In the genomic region with DNA sequence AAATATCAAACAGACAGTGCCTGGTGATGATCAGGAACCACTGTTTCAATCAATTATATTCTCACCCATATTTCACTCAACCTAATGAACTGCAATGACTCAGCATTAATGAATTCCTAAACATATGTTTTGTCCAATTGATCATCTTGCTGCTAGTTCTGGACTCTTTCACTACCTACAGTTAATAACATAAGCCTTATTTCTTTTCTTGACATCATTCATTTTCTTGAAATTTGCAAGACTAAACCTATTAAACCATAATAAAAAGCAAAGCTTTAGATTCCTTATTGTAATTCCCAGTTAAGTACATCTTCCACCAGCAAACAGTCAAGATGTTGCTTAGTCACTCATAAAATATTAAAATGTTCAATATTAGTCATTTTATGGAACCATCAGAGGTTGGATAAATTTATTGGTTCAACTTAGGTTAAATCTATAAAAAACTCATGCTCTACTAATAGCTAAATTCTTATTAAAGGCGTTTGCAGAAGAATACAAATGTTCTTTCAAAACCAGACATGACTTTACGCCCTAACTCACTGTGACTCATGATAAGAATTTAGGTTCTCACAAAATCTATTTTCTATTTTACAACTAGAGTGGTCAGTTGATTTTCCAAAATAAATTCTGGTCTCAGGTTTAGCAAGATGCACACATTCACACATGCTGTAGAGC, we compare ENCODE assay signal across 14 cellular contexts.
DNase-seq lines count a peak whose midpoint lies in the region; ATAC-seq and TF ChIP-seq lines count a peak whose summit lies in the region.
"Had no signal": no experiment of that assay in that cellular context is flagged by ENCODE, and none has a peak within 500 bp of the region (broad histone marks: within the 10 kb centered on the region; RNA-seq: fewer than 3 reads in every experiment).

No MANE protein-coding gene starts in this region.

- intact Hi-C loops in natural killer cell (cut with micrococcal nuclease), result no loop called here
- intact Hi-C loops in sciatic nerve (cut with DNase I), result no loop called here

- no peaks in the 10 kb centered on the region for H3K36me3 ChIP-seq in GM23248 (ENCODE audit: low read depth)
- H3K36me3 ChIP-seq: ovary, suprapubic skin had no signal

- TF ChIP-seq CTCF in natural killer cell (IDR thresholded peaks at IDR 0.05), result no peak

- H3K4me3 ChIP-seq in GM23248, result peak overlapping the region; percentile 55
- H3K4me3 ChIP-seq: ovary, suprapubic skin had no signal

- peaks cover 3% of the 10 kb centered on the region for H3K9me3 Mint-ChIP-seq in natural killer cell treated with Interleukin-12 subunit alpha and Interleukin-12 subunit beta and Interleukin-15 and Interleukin-18, amount 100 ng/mL, for 72 hours
- no peaks in the 10 kb centered on the region for H3K9me3 Mint-ChIP-seq in natural killer cell
- H3K9me3 Mint-ChIP-seq in activated naive CD8-positive, alpha-beta T cell treated with anti-CD3 and anti-CD28 coated beads, Interleukin-2, amount 10 ng/mL, durations not matched to agents 7 days and 5 days, result peaks cover 9% of the 10 kb centered on the region
- peaks cover 19 to 29% of the 10 kb centered on the region in 2 donors for H3K9me3 Mint-ChIP-seq in stimulated activated naive CD8-positive, alpha-beta T cell treated with anti-CD3 and anti-CD28 coated beads, Interleukin-15, amount 100 ng/mL, for 72 hours

- ATAC-seq in natural killer cell treated with Interleukin-12 subunit alpha and Interleukin-12 subunit beta and Interleukin-15 and Interleukin-18, amount 100 ng/mL, for 72 hours, result peak in 1 of 2 donors; percentile 50
- ATAC-seq in natural killer cell (no peak), sciatic nerve (no peak)
- no peak for ATAC-seq in activated naive CD8-positive, alpha-beta T cell treated with anti-CD3 and anti-CD28 coated beads, Interleukin-2, amount 10 ng/mL, durations not matched to agents 7 days and 5 days (ENCODE audit: low read depth)
- peak; percentile 63 for ATAC-seq in stimulated activated naive CD8-positive, alpha-beta T cell treated with anti-CD3 and anti-CD28 coated beads, Interleukin-15, amount 100 ng/mL, for 72 hours

- peaks cover 22% of the 10 kb centered on the region for H3K4me1 ChIP-seq in GM23248 (ENCODE audit: insufficient read depth)
- H3K4me1 ChIP-seq: suprapubic skin had no signal

- peaks cover 16% of the 10 kb centered on the region for H3K36me3 Mint-ChIP-seq in natural killer cell treated with Interleukin-12 subunit alpha and Interleukin-12 subunit beta and Interleukin-15 and Interleukin-18, amount 100 ng/mL, for 72 hours
- H3K36me3 Mint-ChIP-seq in natural killer cell, result no peaks in the 10 kb centered on the region
- H3K36me3 Mint-ChIP-seq in activated naive CD8-positive, alpha-beta T cell treated with anti-CD3 and anti-CD28 coated beads, Interleukin-2, amount 10 ng/mL, durations not matched to agents 7 days and 5 days, result peaks cover 36% of the 10 kb centered on the region

- H3K9me3 ChIP-seq in GM23248 (ENCODE audit: low read depth), result no peaks in the 10 kb centered on the region
- H3K9me3 ChIP-seq: ovary, suprapubic skin had no signal

- POLR2A ChIA-PET in activated naive CD8-positive, alpha-beta T cell treated with anti-CD3 and anti-CD28 coated beads, Interleukin-2, amount 10 ng/mL, durations not matched to agents 7 days and 5 days (lab: Charles Lee), result interaction anchor here (1.1 to 1.6 kb wide), 2 partner anchors 43 to 85 kb away, joined by 3 read pairs; no protein-coding TSS in a partner anchor

- H3K27ac ChIP-seq in GM23248, result peak overlapping the region; percentile 78
- H3K27ac ChIP-seq: ovary, suprapubic skin had no signal

- in situ Hi-C loops in GM23248 (cut with MboI), result no loop called here

- peak overlapping the region; percentile 25 for H3K4me3 Mint-ChIP-seq in natural killer cell treated with Interleukin-12 subunit alpha and Interleukin-12 subunit beta and Interleukin-15 and Interleukin-18, amount 100 ng/mL, for 72 hours
- H3K4me3 Mint-ChIP-seq in natural killer cell, result no peak overlapping the region
- peak overlapping the region; percentile 68 for H3K4me3 Mint-ChIP-seq in activated naive CD8-positive, alpha-beta T cell treated with anti-CD3 and anti-CD28 coated beads, Interleukin-2, amount 10 ng/mL, durations not matched to agents 7 days and 5 days
- H3K4me3 Mint-ChIP-seq in stimulated activated naive CD8-positive, alpha-beta T cell treated with anti-CD3 and anti-CD28 coated beads, Interleukin-15, amount 100 ng/mL, for 72 hours, result peak overlapping the region; percentile 67 to 78

- H3K4me1 Mint-ChIP-seq in natural killer cell treated with Interleukin-12 subunit alpha and Interleukin-12 subunit beta and Interleukin-15 and Interleukin-18, amount 100 ng/mL, for 72 hours (ENCODE audit: low read depth in 2 of 2), result peaks cover 27 to 53% of the 10 kb centered on the region in 2 donors
- peaks cover 11 to 12% of the 10 kb centered on the region in 2 donors for H3K4me1 Mint-ChIP-seq in natural killer cell
- peaks cover 36% of the 10 kb centered on the region for H3K4me1 Mint-ChIP-seq in activated naive CD8-positive, alpha-beta T cell treated with anti-CD3 and anti-CD28 coated beads, Interleukin-2, amount 10 ng/mL, durations not matched to agents 7 days and 5 days
- peaks cover 84% of the 10 kb centered on the region for H3K4me1 Mint-ChIP-seq in stimulated activated naive CD8-positive, alpha-beta T cell treated with anti-CD3 and anti-CD28 coated beads, Interleukin-15, amount 100 ng/mL, for 72 hours

- peak overlapping the region; percentile 78 for H3K4me2 ChIP-seq in GM23248 (ENCODE audit: unreplicated experiment)

- H3K9ac ChIP-seq in GM23248, result peak overlapping the region; percentile 35

- no peaks in the 10 kb centered on the region for H3K79me2 ChIP-seq in GM23248 (ENCODE audit: insufficient read depth)

- H4K20me1 ChIP-seq in GM23248 (ENCODE audit: insufficient read depth), result no peaks in the 10 kb centered on the region

- H3K9me2 ChIP-seq in GM23248 (ENCODE audit: insufficient read depth), result no peaks in the 10 kb centered on the region

- H3K27me3 ChIP-seq in GM23248 (replicated peaks; ENCODE audit: insufficient read depth), result no peaks in the 10 kb centered on the region
- H3K27me3 ChIP-seq: ovary, suprapubic skin had no signal

- peaks cover 0 to 6% of the 10 kb centered on the region in 2 donors for H3K27me3 Mint-ChIP-seq in natural killer cell treated with Interleukin-12 subunit alpha and Interleukin-12 subunit beta and Interleukin-15 and Interleukin-18, amount 100 ng/mL, for 72 hours
- peaks cover 0 to 8% of the 10 kb centered on the region in 2 donors for H3K27me3 Mint-ChIP-seq in natural killer cell (ENCODE audit: low read depth in 2 of 2)
- H3K27me3 Mint-ChIP-seq in activated naive CD8-positive, alpha-beta T cell treated with anti-CD3 and anti-CD28 coated beads, Interleukin-2, amount 10 ng/mL, durations not matched to agents 7 days and 5 days, result no peaks in the 10 kb centered on the region
- no peaks in the 10 kb centered on the region for H3K27me3 Mint-ChIP-seq in stimulated activated naive CD8-positive, alpha-beta T cell treated with anti-CD3 and anti-CD28 coated beads, Interleukin-15, amount 100 ng/mL, for 72 hours

- H3K27ac Mint-ChIP-seq in natural killer cell treated with Interleukin-12 subunit alpha and Interleukin-12 subunit beta and Interleukin-15 and Interleukin-18, amount 100 ng/mL, for 72 hours, result peak overlapping the region; percentile 80 to 88
- no peak overlapping the region for H3K27ac Mint-ChIP-seq in natural killer cell
- H3K27ac Mint-ChIP-seq in activated naive CD8-positive, alpha-beta T cell treated with anti-CD3 and anti-CD28 coated beads, Interleukin-2, amount 10 ng/mL, durations not matched to agents 7 days and 5 days, result peak overlapping the region; percentile 94
- peak overlapping the region; percentile 91 to 97 for H3K27ac Mint-ChIP-seq in stimulated activated naive CD8-positive, alpha-beta T cell treated with anti-CD3 and anti-CD28 coated beads, Interleukin-15, amount 100 ng/mL, for 72 hours

- H3F3A ChIP-seq in GM23248 (ENCODE audit: insufficient read depth), result peaks cover 17% of the 10 kb centered on the region; the same call in 1 of the 2 replicates

- peak overlapping the region; percentile 60 for H2AFZ ChIP-seq in GM23248

- no peak for DNase-seq in natural killer cell treated with Interleukin-12 subunit alpha and Interleukin-12 subunit beta and Interleukin-15 and Interleukin-18, amount 100 ng/mL, for 72 hours (ENCODE audit: low spot score)
- DNase-seq in natural killer cell (no peak), GM23248 (peak; percentile 67), germinal center (ENCODE audit: low spot score) (no peak), sciatic nerve (ENCODE audit: low spot score) (no peak)
- DNase-seq in activated naive CD8-positive, alpha-beta T cell treated with anti-CD3 and anti-CD28 coated beads, Interleukin-2, amount 10 ng/mL, durations not matched to agents 7 days and 5 days, result no peak
- no peak for DNase-seq in stimulated activated naive CD8-positive, alpha-beta T cell treated with anti-CD3 and anti-CD28 coated beads, Interleukin-15, amount 100 ng/mL, for 72 hours
- no peak for DNase-seq in stimulated activated CD4-positive, alpha-beta T cell treated with anti-CD3 and anti-CD28 coated beads, Interleukin-15, amount 100 ng/mL, for 24 hours
- DNase-seq: Karpas-422, NCI-H1092, NCI-H2107, NCI-H526, ovary had no signal

- WGBS in GM23248 (ENCODE audit: low coverage in 1 of 2, low lambda C conversion rate in 2 of 2, missing lambda C conversion rate in 2 of 2), 2 experiments, result 8 to 11% methylated on average over 2 of the region's 2 CpGs

Comparison
In these comparisons a context has a peak if more than half of its experiments do, and no peak if none do; other contexts are left out.
1. H3K27ac Mint-ChIP-seq: peak in natural killer cell treated with Interleukin-12 subunit alpha and Interleukin-12 subunit beta and Interleukin-15 and Interleukin-18, amount 100 ng/mL, for 72 hours (2 of 2), activated naive CD8-positive, alpha-beta T cell treated with anti-CD3 and anti-CD28 coated beads, Interleukin-2, amount 10 ng/mL, durations not matched to agents 7 days and 5 days (single experiment) and stimulated activated naive CD8-positive, alpha-beta T cell treated with anti-CD3 and anti-CD28 coated beads, Interleukin-15, amount 100 ng/mL, for 72 hours (2 of 2); none in natural killer cell (0 of 2).